ENCODE assay signal across 33 cellular contexts in genomic region chr14:77880056-77880455, GRCh38.
"Had no signal": no experiment of that assay in that cellular context is flagged by ENCODE, and none has a peak within 500 bp of the region (broad histone marks: within the 10 kb centered on the region; RNA-seq: fewer than 3 reads in every experiment).

No MANE protein-coding gene starts in this region.

- H3K9me3 ChIP-seq: Peyer's patch, SJSA1, SK-N-SH had no signal

- H3K27me3 Mint-ChIP-seq: activated CD4-positive, alpha-beta T cell treated with anti-CD3 and anti-CD28 coated beads for 36 hours; activated CD4-positive, alpha-beta T cell treated with anti-CD3 and anti-CD28 coated beads, Interleukin-2, amount 10 ng/mL, durations not matched to agents 7 days and 5 days; activated naive CD4-positive, alpha-beta T cell treated with anti-CD3 and anti-CD28 coated beads, Interleukin-2, amount 10 ng/mL, durations not matched to agents 7 days and 5 days; activated naive CD8-positive, alpha-beta T cell; activated naive CD8-positive, alpha-beta T cell treated with anti-CD3 and anti-CD28 coated beads, Interleukin-2, amount 50 U/mL, for 24 hours had no signal

- H3K4me3 Mint-ChIP-seq: activated CD4-positive, alpha-beta T cell treated with anti-CD3 and anti-CD28 coated beads for 36 hours; activated CD4-positive, alpha-beta T cell treated with anti-CD3 and anti-CD28 coated beads, Interleukin-2, amount 10 ng/mL, durations not matched to agents 7 days and 5 days; activated CD8-positive, alpha-beta T cell treated with anti-CD3 and anti-CD28 coated beads, Interleukin-2, amount 10 ng/mL, durations not matched to agents 7 days and 5 days; activated naive CD4-positive, alpha-beta T cell treated with anti-CD3 and anti-CD28 coated beads, Interleukin-2, amount 10 ng/mL, durations not matched to agents 7 days and 5 days; activated naive CD8-positive, alpha-beta T cell; activated naive CD8-positive, alpha-beta T cell treated with anti-CD3 and anti-CD28 coated beads, Interleukin-2, amount 50 U/mL, for 24 hours; activated T-cell treated with anti-CD3 and anti-CD28 coated beads, Interleukin-2, amount 50 U/mL, for 4 hours; activated T-helper 1 cell treated with anti-CD3 and anti-CD28 coated beads, Interleukin-12 subunit alpha, Interleukin-12 subunit beta, Interleukin-2, Interleukin-4 antibody, amounts not matched to agents 30 ng/mL and 10 ng/mL and 1 ng/mL, durations not matched to agents 14 hours and 24 hours and 36 hours; brain; T-helper 1 cell treated with Interleukin-12 subunit alpha and Interleukin-12 subunit beta and Interleukin-4 antibody, amounts not matched to agents 30 μg/mL and 1 μg/mL, for 36 hours; T-helper 2 cell treated with Interferon-gamma antibody and Interleukin-4, amounts not matched to agents 5 μg/mL and 100 μg/mL, for 36 hours had no signal

- H3K27me3 ChIP-seq: Peyer's patch, SJSA1 had no signal

- H3K4me1 ChIP-seq: Peyer's patch, SJSA1 had no signal

- H3K27ac Mint-ChIP-seq: activated CD4-positive, alpha-beta T cell treated with anti-CD3 and anti-CD28 coated beads for 36 hours; activated CD8-positive, alpha-beta T cell treated with anti-CD3 and anti-CD28 coated beads, Interleukin-2, amount 10 ng/mL, durations not matched to agents 7 days and 5 days; activated naive CD4-positive, alpha-beta T cell treated with anti-CD3 and anti-CD28 coated beads, Interleukin-2, amount 10 ng/mL, durations not matched to agents 7 days and 5 days; activated naive CD8-positive, alpha-beta T cell; activated naive CD8-positive, alpha-beta T cell treated with anti-CD3 and anti-CD28 coated beads, Interleukin-2, amount 50 U/mL, for 24 hours; activated T-helper 1 cell treated with anti-CD3 and anti-CD28 coated beads, Interleukin-12 subunit alpha, Interleukin-12 subunit beta, Interleukin-2, Interleukin-4 antibody, amounts not matched to agents 30 ng/mL and 10 ng/mL and 1 ng/mL, durations not matched to agents 14 hours and 24 hours and 36 hours; T-helper 1 cell treated with Interleukin-12 subunit alpha and Interleukin-12 subunit beta and Interleukin-4 antibody, amounts not matched to agents 30 μg/mL and 1 μg/mL, for 36 hours; T-helper 2 cell treated with Interferon-gamma antibody and Interleukin-4, amounts not matched to agents 5 μg/mL and 100 μg/mL, for 36 hours had no signal

- H3K27ac ChIP-seq: Peyer's patch, SJSA1 had no signal

- H3K4me1 Mint-ChIP-seq: activated CD4-positive, alpha-beta T cell treated with anti-CD3 and anti-CD28 coated beads for 36 hours; activated CD4-positive, alpha-beta T cell treated with anti-CD3 and anti-CD28 coated beads, Interleukin-2, amount 10 ng/mL, durations not matched to agents 7 days and 5 days; activated naive CD4-positive, alpha-beta T cell treated with anti-CD3 and anti-CD28 coated beads, Interleukin-2, amount 10 ng/mL, durations not matched to agents 7 days and 5 days; activated naive CD8-positive, alpha-beta T cell treated with anti-CD3 and anti-CD28 coated beads, Interleukin-2, amount 50 U/mL, for 24 hours had no signal

- H3K9ac ChIP-seq: SK-N-SH had no signal

- H3K36me3 ChIP-seq: Peyer's patch, SJSA1 had no signal

- H3K4me3 ChIP-seq: Peyer's patch, SJSA1 had no signal

- H3K9me3 Mint-ChIP-seq: activated naive CD4-positive, alpha-beta T cell treated with anti-CD3 and anti-CD28 coated beads, Interleukin-2, amount 10 ng/mL, durations not matched to agents 7 days and 5 days; activated naive CD8-positive, alpha-beta T cell treated with anti-CD3 and anti-CD28 coated beads, Interleukin-2, amount 50 U/mL, for 24 hours; T-helper 2 cell treated with Interferon-gamma antibody and Interleukin-4, amounts not matched to agents 5 μg/mL and 100 μg/mL, for 36 hours had no signal

- DNase-seq: activated CD4-positive, alpha-beta T cell treated with anti-CD3 and anti-CD28 coated beads for 36 hours; activated CD4-positive, alpha-beta T cell treated with anti-CD3 and anti-CD28 coated beads, Interleukin-2, amount 10 ng/mL, durations not matched to agents 7 days and 5 days; activated CD4-positive, alpha-beta T cell treated with anti-CD3 and anti-CD28 coated beads, Interleukin-2, amount 50 U/mL, for 48 hours; activated CD8-positive, alpha-beta memory T cell treated with anti-CD3 and anti-CD28 coated beads, Interleukin-2, amount 50 U/mL, for 4 hours; activated CD8-positive, alpha-beta T cell treated with anti-CD3 and anti-CD28 coated beads, Interleukin-2, amount 10 ng/mL, durations not matched to agents 7 days and 5 days; activated naive CD4-positive, alpha-beta T cell treated with anti-CD3 and anti-CD28 coated beads, Interleukin-2, amount 10 ng/mL, durations not matched to agents 7 days and 5 days; activated naive CD8-positive, alpha-beta T cell treated with anti-CD3 and anti-CD28 coated beads, Interleukin-2, amount 50 U/mL, for 24 hours; activated T-cell treated with anti-CD3 and anti-CD28 coated beads for 4 hours; activated T-cell treated with anti-CD3 and anti-CD28 coated beads, Interleukin-2, amount 50 U/mL, for 4 hours; anterior cingulate cortex; caudate nucleus; cerebellar nuclear complex; Karpas-422; NCI-H1436 treated with DMSO at 0.1 percent for 48 hours; NCI-H1694 treated with DMSO at 0.1 percent for 48 hours; NCI-H2081; NCI-H2171 treated with DMSO at 0.1 percent for 48 hours; NCI-H2227 treated with DMSO at 0.1 percent for 48 hours; NCI-H510A; NCI-H526 treated with DMSO at 0.1 percent for 48 hours; NCI-H82; NK-92 treated with Interleukin-12 subunit alpha and Interleukin-12 subunit beta, amount 100 ng/mL, for 24 hours; PC-3; Peyer's patch; RPMI8226; SHP77 treated with DMSO at 0.1 percent for 48 hours; SK-N-SH had no signal

- H3K36me3 Mint-ChIP-seq: activated naive CD4-positive, alpha-beta T cell treated with anti-CD3 and anti-CD28 coated beads, Interleukin-2, amount 10 ng/mL, durations not matched to agents 7 days and 5 days had no signal
